In genomic region chr2:232523682-232524597, GRCh38 we compare ENCODE assay signal across 9 cellular contexts. TPM values are rescaled to one million over a fixed set of nuclear protein-coding genes. Genes with fewer than 3 reads are reported as not detected.
DNase-seq lines count a peak whose midpoint lies in the region; ATAC-seq and TF ChIP-seq lines count a peak whose summit lies in the region.
"Had no signal": no experiment of that assay in that cellular context is flagged by ENCODE, and none has a peak within 500 bp of the region (broad histone marks: within the 10 kb centered on the region; RNA-seq: fewer than 3 reads in every experiment).

No MANE protein-coding gene starts in this region.

- H3K4me1 ChIP-seq in HAP-1 (no peaks in the 10 kb centered on the region), SJCRH30 (peaks cover 13% of the 10 kb centered on the region)

- no peak overlapping the region for H3K27ac ChIP-seq in SJCRH30

- H3K4me3 ChIP-seq in AG10803 (ENCODE audit: low read length) (no peak overlapping the region), HAP-1 (peak overlapping the region; percentile 33), epithelial cell of esophagus (ENCODE audit: low read length) (no peak overlapping the region), SJCRH30 (no peak overlapping the region)

- ATAC-seq in SK-N-SH treated with all-trans-retinoic acid at 6 μM for 48 hours = peak; percentile 60

- H3K9me3 ChIP-seq in HAP-1 = no peaks in the 10 kb centered on the region
- no peaks in the 10 kb centered on the region for H3K9me3 ChIP-seq in SJCRH30 (replicated peaks)

- peaks cover 10% of the 10 kb centered on the region for H3K27me3 ChIP-seq in HAP-1 (ENCODE audit: low read depth)
- peaks cover 20% of the 10 kb centered on the region for H3K27me3 ChIP-seq in SJCRH30

- peaks cover 50% of the 10 kb centered on the region for H3K27me3 Mint-ChIP-seq in nephron progenitor cell (ENCODE audit: low read depth, poor library complexity)

- DNase-seq in AG10803 (ENCODE audit: low read depth) (peak; percentile 13), HAP-1 (ENCODE audit: low spot score in 2 of 2) (peak; percentile 55 to 83), epithelial cell of esophagus (ENCODE audit: low read depth) (peak; percentile 48), nephron progenitor cell (peak; percentile 78), NCI-H1105 treated with DMSO at 0.1 percent for 48 hours (lab: John Stamatoyannopoulos, UW) (no peak), SJCRH30 (no peak), RKO (ENCODE audit: low spot score) (no peak)

- H3K36me3 Mint-ChIP-seq in nephron progenitor cell (ENCODE audit: low read depth) = no peaks in the 10 kb centered on the region

- H3K9me3 Mint-ChIP-seq in nephron progenitor cell = no peaks in the 10 kb centered on the region

- no peak for TF ChIP-seq CTCF in AG10803 (conservative IDR thresholded peaks at IDR 0.05; ENCODE audit: low read length)
- peak; percentile 12 for TF ChIP-seq CTCF in epithelial cell of esophagus (IDR thresholded peaks at IDR 0.05; ENCODE audit: insufficient read depth, low read depth, low read length, missing control alignments)
- peak; percentile 32 for TF ChIP-seq CTCF in nephron progenitor cell (IDR thresholded peaks at IDR 0.05)

- no peak overlapping the region for H3K27ac Mint-ChIP-seq in nephron progenitor cell

- no peaks in the 10 kb centered on the region for H3K36me3 ChIP-seq in HAP-1 (replicated peaks)
- no peaks in the 10 kb centered on the region for H3K36me3 ChIP-seq in SJCRH30

- in situ Hi-C loops in HAP-1 (cut with MboI; ENCODE audit: low sequenced_read_pairs) = no loop called here

- H3K4me3 Mint-ChIP-seq in nephron progenitor cell = peak overlapping the region; percentile 52

- peaks cover 41% of the 10 kb centered on the region for H3K4me1 Mint-ChIP-seq in nephron progenitor cell

TF ChIP-seq in SK-N-SH treated with all-trans-retinoic acid at 6 μM for 48 hours, 23 proteins besides CTCF, POLR2A, EP300 and RAD21:
- no peak for TF ChIP-seq RARB (CRISPR knock-in tag; IDR thresholded peaks at IDR 0.05)
- no peak for TF ChIP-seq ARNTL (CRISPR knock-in tag; IDR thresholded peaks at IDR 0.05; ENCODE audit: borderline replicate concordance, low read depth)
- TF ChIP-seq SNAI2 (CRISPR knock-in tag; IDR thresholded peaks at IDR 0.05) = no peak
- no peak for TF ChIP-seq TCF4 (CRISPR knock-in tag; IDR thresholded peaks at IDR 0.05; ENCODE audit: borderline replicate concordance)
- TF ChIP-seq PPARA (CRISPR knock-in tag; IDR thresholded peaks at IDR 0.05; ENCODE audit: borderline replicate concordance) = no peak
- TF ChIP-seq ZNF565 (CRISPR knock-in tag; conservative IDR thresholded peaks at IDR 0.05; ENCODE audit: low read depth) = no peak
- no peak for TF ChIP-seq ZFP3 (CRISPR knock-in tag; IDR thresholded peaks at IDR 0.05)
- no peak for TF ChIP-seq ZNF70 (CRISPR knock-in tag; IDR thresholded peaks at IDR 0.05)
- no peak for TF ChIP-seq ZFP30 (CRISPR knock-in tag; IDR thresholded peaks at IDR 0.05)
- no peak for TF ChIP-seq ESRRG (CRISPR knock-in tag; IDR thresholded peaks at IDR 0.05)
- TF ChIP-seq BACH2 (CRISPR knock-in tag; IDR thresholded peaks at IDR 0.05; ENCODE audit: borderline replicate concordance) = no peak

RNA-seq across cellular contexts. Expression of gene CHRND, which starts 2.0 kb away (rescaled TPM):
- 91.0 and 92.4 TPM in 2 replicates for total RNA-seq in SJCRH30 (2014; rRNA removed; shearing (Covaris generic))
- total RNA-seq: glomerular endothelial cell had no signal

RNA-seq across cellular contexts. Expression of gene PRSS56, which starts 3.8 kb away (rescaled TPM):
- 0.38 and 0.48 TPM in 2 replicates for total RNA-seq in SJCRH30 (2014; rRNA removed; shearing (Covaris generic))
- total RNA-seq: glomerular endothelial cell had no signal

RNA-seq across cellular contexts. Expression of gene CHRNG, which starts 15.6 kb away (rescaled TPM):
- 25.2 and 36.6 TPM in 2 replicates for total RNA-seq in SJCRH30 (2014; rRNA removed; shearing (Covaris generic))
- total RNA-seq: glomerular endothelial cell had no signal

RNA-seq across cellular contexts. Expression of gene TIGD1, which starts 26.4 kb away (rescaled TPM):
- total RNA-seq in SJCRH30 (2014; rRNA removed; shearing (Covaris generic)) = 10.2 and 13.5 TPM in 2 replicates

RNA-seq across cellular contexts. Expression of gene EIF4E2, which starts 26.5 kb away (rescaled TPM):
- total RNA-seq in SJCRH30 (2014; rRNA removed; shearing (Covaris generic)) = 168 and 180 TPM in 2 replicates

Comparison
In these comparisons a context has a peak if more than half of its experiments do, and no peak if none do; other contexts are left out.
1. DNase-seq: peak in AG10803 (single experiment), HAP-1 (2 of 2), epithelial cell of esophagus (single experiment) and nephron progenitor cell (single experiment); none in NCI-H1105 treated with DMSO at 0.1 percent for 48 hours (single experiment), SJCRH30 (0 of 2) and RKO (single experiment).